Comparison of ENCODE assay signal across 9 cellular contexts in genomic region chr1:211695135-211695816, GRCh38.
DNase-seq lines count a peak whose midpoint lies in the region; ATAC-seq, FAIRE-seq and TF ChIP-seq lines count a peak whose summit lies in the region.
"Had no signal": no experiment of that assay in that cellular context is flagged by ENCODE, and none has a peak within 500 bp of the region (broad histone marks: within the 10 kb centered on the region; RNA-seq: fewer than 3 reads in every experiment).

No MANE protein-coding gene starts in this region.

- DNase-seq in erythroblast (lab: John Stamatoyannopoulos, UW) (peak; percentile 64 to 90), RPMI8226 (no peak), cerebellar cortex (ENCODE audit: low spot score) (no peak), HK-2 (ENCODE audit: unreplicated experiment) (no peak), HTR-8/SVneo (ENCODE audit: insufficient read length, low spot score) (no peak)

- no peak for FAIRE-seq in HTR-8/SVneo (lab: Jason Lieb, UNC)
- FAIRE-seq: TTC549 had no signal

- ATAC-seq in GM18505 (IDR thresholded peaks at IDR 0.05; ENCODE audit: unreplicated experiment): peak; percentile 40
- peak; percentile 54 for ATAC-seq in GM21526 (IDR thresholded peaks at IDR 0.05; ENCODE audit: low FRiP score, unreplicated experiment)
- peak; percentile 55 for ATAC-seq in HG03520 (IDR thresholded peaks at IDR 0.05; ENCODE audit: unreplicated experiment)

- TF ChIP-seq POLR2A in GM18505 (IDR thresholded peaks at IDR 0.05; ENCODE audit: borderline replicate concordance, extremely low read depth, insufficient read depth, insufficient read length) (no peak), erythroblast (IDR thresholded peaks at IDR 0.05; ENCODE audit: low read length) (no peak)

Comparison
In these comparisons a context has a peak if more than half of its experiments do, and no peak if none do; other contexts are left out.
1. DNase-seq: peak in erythroblast (2 of 2); none in RPMI8226 (single experiment), cerebellar cortex (single experiment), HK-2 (single experiment) and HTR-8/SVneo (single experiment).
2. Peak in every context shown above with its lines, with median percentiles within 50 percentile points of each other: ATAC-seq.